Comparison of ENCODE assay signal across 7 cellular contexts in the genomic region with DNA sequence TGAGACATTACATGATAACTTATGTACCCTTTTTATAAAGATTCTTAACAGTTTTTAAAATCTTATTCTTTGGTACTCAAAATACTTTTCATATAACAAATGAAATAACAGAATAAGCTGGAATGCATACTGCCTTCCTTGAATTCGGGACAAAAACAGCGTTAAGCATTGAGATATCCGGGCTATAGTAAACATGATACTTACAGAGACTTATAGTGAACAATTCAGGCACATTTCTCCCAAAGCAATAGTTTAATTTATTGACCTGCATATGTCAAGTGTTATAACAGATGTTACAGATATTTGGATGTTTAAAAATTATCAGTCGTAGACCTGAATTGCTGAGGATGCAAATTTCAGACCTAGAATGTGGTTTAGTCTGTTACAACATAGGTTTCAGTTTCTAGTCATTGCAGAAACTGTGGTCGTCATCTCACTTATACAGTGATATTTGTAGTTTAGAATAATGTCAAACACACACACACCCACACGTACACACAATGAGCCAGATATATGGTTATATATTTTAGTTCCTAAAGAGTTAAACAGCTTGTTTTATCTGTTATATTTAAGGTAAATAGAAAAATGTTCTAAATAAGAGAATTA.
DNase-seq lines count a peak whose midpoint lies in the region; ATAC-seq and TF ChIP-seq lines count a peak whose summit lies in the region.

No MANE protein-coding gene starts in this region.

- peaks cover 6% of the 10 kb centered on the region for H3K4me1 Mint-ChIP-seq in nephron progenitor cell

- H3K9me3 ChIP-seq in mucosa of rectum (ENCODE audit: control insufficient read depth in 2 of 2, low read length in 2 of 2) = no peaks in the 10 kb centered on the region

- H3K27ac Mint-ChIP-seq in nephron progenitor cell = no peak overlapping the region

- TF ChIP-seq CTCF in nephron progenitor cell (IDR thresholded peaks at IDR 0.05) = no peak

- DNase-seq in GM19238 (ENCODE audit: insufficient read length, low spot score) (peak; percentile 13), RPMI8226 (peak; percentile 59), nephron progenitor cell (no peak), DMS153 treated with DMSO at 0.1 percent for 48 hours (lab: John Stamatoyannopoulos, UW; ENCODE audit: unreplicated experiment) (no peak), H7 (no peak)

- H3K9me3 Mint-ChIP-seq in nephron progenitor cell = no peaks in the 10 kb centered on the region

- H3K27me3 Mint-ChIP-seq in nephron progenitor cell (ENCODE audit: low read depth, poor library complexity) = no peaks in the 10 kb centered on the region

- H3K27me3 ChIP-seq in mucosa of rectum (ENCODE audit: control insufficient read depth in 2 of 2, insufficient read depth in 2 of 2, low read length in 2 of 2) = no peaks in the 10 kb centered on the region
- no peaks in the 10 kb centered on the region for H3K27me3 ChIP-seq in H7 (ENCODE audit: control insufficient read depth, insufficient read depth, low read length)

- H3K4me3 ChIP-seq in mucosa of rectum (ENCODE audit: low read length in 2 of 2) (peak overlapping the region; percentile 12 to 59), H7 (ENCODE audit: insufficient read depth, low read depth, low read length) (no peak overlapping the region)

- H3K4me3 Mint-ChIP-seq in nephron progenitor cell = no peak overlapping the region

- peaks cover 0 to 4% of the 10 kb centered on the region in 2 donors for H3K4me1 ChIP-seq in mucosa of rectum (ENCODE audit: control insufficient read depth in 2 of 2, insufficient read depth in 2 of 2, low read length in 2 of 2)

- no peaks in the 10 kb centered on the region for H3K36me3 ChIP-seq in mucosa of rectum (ENCODE audit: control insufficient read depth in 2 of 2, insufficient read depth in 2 of 2, low read length in 2 of 2)
- no peaks in the 10 kb centered on the region for H3K36me3 ChIP-seq in H7 (replicated peaks; ENCODE audit: control insufficient read depth, insufficient read depth, low read length)

- no peak overlapping the region for H3K9ac ChIP-seq in mucosa of rectum (ENCODE audit: low read depth in 1 of 2, low read length in 2 of 2)

- no peak overlapping the region for H3K27ac ChIP-seq in mucosa of rectum (ENCODE audit: low read depth in 2 of 2, low read length in 2 of 2)

- peak; percentile 99 for ATAC-seq in HG02884 (IDR thresholded peaks at IDR 0.05; ENCODE audit: unreplicated experiment)

- H3K36me3 Mint-ChIP-seq in nephron progenitor cell (ENCODE audit: low read depth) = no peaks in the 10 kb centered on the region

Comparison
In these comparisons a context has a peak if more than half of its experiments do, and no peak if none do; other contexts are left out.
1. DNase-seq: peak in GM19238 (single experiment) and RPMI8226 (single experiment); none in nephron progenitor cell (single experiment), DMS153 treated with DMSO at 0.1 percent for 48 hours (single experiment) and H7 (single experiment).